1 cellular context compared by ENCODE assay signal in genomic region chr1:31815752-31816484, GRCh38.
TF ChIP-seq lines count a peak whose summit lies in the region.

SPOCD1 (minus strand) TSS chr1:31816022; CDS start chr1:31815333, 689 bp downstream.

TF ChIP-seq in K562, 482 proteins besides CTCF, POLR2A, EP300 and RAD21 (continued from another document and continues in another):
- no peak for TF ChIP-seq ZBTB11 (CRISPR knock-in tag; IDR thresholded peaks at IDR 0.05)
- TF ChIP-seq CHCHD3 (CRISPR knock-in tag; IDR thresholded peaks at IDR 0.05), result no peak
- peak; percentile 73; the same call in 1 of the 2 replicates for TF ChIP-seq OTX1 (CRISPR knock-in tag; IDR thresholded peaks at IDR 0.05)
- no peak for TF ChIP-seq ZNF280B (CRISPR knock-in tag; IDR thresholded peaks at IDR 0.05)
- peak; percentile 90 for TF ChIP-seq RB1 (IDR thresholded peaks at IDR 0.05; ENCODE audit: low read depth)
- TF ChIP-seq SFPQ (IDR thresholded peaks at IDR 0.05; ENCODE audit: low read depth, low read length), result no peak
- TF ChIP-seq GMEB1 (CRISPR knock-in tag; IDR thresholded peaks at IDR 0.05), result peak; percentile 49
- no peak for TF ChIP-seq MTA2 (IDR thresholded peaks at IDR 0.05; ENCODE audit: low read depth)
- no peak for TF ChIP-seq PTRF (tag; IDR thresholded peaks at IDR 0.05)
- 0 out of 2 replicates have a peak, but pooled peaks have one; percentile 39 for TF ChIP-seq NCOR1 (IDR thresholded peaks at IDR 0.05)
- peak; percentile 99 for TF ChIP-seq ADNP (tag; IDR thresholded peaks at IDR 0.05)
- TF ChIP-seq PHF20 (IDR thresholded peaks at IDR 0.05; ENCODE audit: partially characterized antibody), result peak; percentile 78
- peak; percentile 15; the same call in 1 of the 2 replicates for TF ChIP-seq NFE2 (IDR thresholded peaks at IDR 0.05; ENCODE audit: low read depth)
- no peak; the same call in 1 of the 2 replicates for TF ChIP-seq ZNF511 (CRISPR knock-in tag; IDR thresholded peaks at IDR 0.05)
- TF ChIP-seq ETS1 (conservative IDR thresholded peaks at IDR 0.05; ENCODE audit: control insufficient read depth, low read depth, low read length), result no peak
- TF ChIP-seq E2F1 (CRISPR knock-in tag; IDR thresholded peaks at IDR 0.05), result no peak
- peak; percentile 90 for TF ChIP-seq STAT6 (CRISPR knock-in tag; IDR thresholded peaks at IDR 0.05)
- no peak for TF ChIP-seq GABPA (tag; conservative IDR thresholded peaks at IDR 0.05; ENCODE audit: low read depth)
- TF ChIP-seq ZNF707 (CRISPR knock-in tag; conservative IDR thresholded peaks at IDR 0.05), result 0 out of 2 replicates have a peak, but pooled peaks have one; percentile 40
- TF ChIP-seq EP400 (IDR thresholded peaks at IDR 0.05), result peak; percentile 43
- 0 out of 2 replicates have a peak, but pooled peaks have one; percentile 29 for TF ChIP-seq HDAC8 (tag; IDR thresholded peaks at IDR 0.05)
- peak; percentile 37 for TF ChIP-seq CHD7 (IDR thresholded peaks at IDR 0.05; ENCODE audit: low read depth, low read length)
- TF ChIP-seq ZNF146 (CRISPR knock-in tag; IDR thresholded peaks at IDR 0.05; ENCODE audit: unreplicated experiment), result peak; percentile 95
- peak; percentile 98 for TF ChIP-seq SETDB1 (IDR thresholded peaks at IDR 0.05; ENCODE audit: low read length)
- TF ChIP-seq TAF15 (IDR thresholded peaks at IDR 0.05; ENCODE audit: low read depth, low read length), result no peak
- TF ChIP-seq GATA2 (CRISPR knock-in tag; IDR thresholded peaks at IDR 0.05), result no peak
